ENCODE assay signal across 18 cellular contexts in the genomic region with DNA sequence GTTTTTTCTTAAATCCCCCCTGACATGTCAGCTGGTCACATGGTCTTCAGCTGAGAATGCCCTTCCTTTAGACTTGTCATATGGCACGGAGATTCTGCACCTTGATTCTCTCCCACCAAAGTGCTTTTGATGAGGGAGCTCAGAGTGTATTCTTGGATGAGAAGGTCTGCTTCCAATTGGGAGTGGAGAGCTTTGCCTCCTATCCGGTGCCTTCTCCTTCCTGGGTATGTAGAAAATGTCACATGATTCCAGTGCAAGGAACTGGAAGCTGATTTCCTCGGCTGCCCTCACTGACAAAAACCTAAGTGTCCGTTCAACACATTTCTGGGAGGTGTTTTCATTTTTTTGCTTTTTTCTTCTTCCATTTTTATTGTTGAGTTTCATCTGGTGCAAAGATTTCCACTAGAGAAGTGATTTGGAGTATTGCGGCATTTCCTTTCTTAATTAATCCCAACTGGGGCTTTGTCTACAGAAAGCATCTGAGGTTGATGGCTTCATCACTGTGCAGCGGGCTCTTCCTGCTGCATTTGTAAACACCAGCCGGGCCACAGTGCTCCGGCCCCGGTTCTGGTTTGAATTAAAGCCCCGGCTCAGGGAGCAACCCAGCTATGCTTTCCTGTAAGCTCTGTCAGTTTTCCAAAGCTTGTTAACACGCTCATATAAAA.
DNase-seq lines count a peak whose midpoint lies in the region; ATAC-seq, FAIRE-seq and TF ChIP-seq lines count a peak whose summit lies in the region.
"Had no signal": no experiment of that assay in that cellular context is flagged by ENCODE, and none has a peak within 500 bp of the region (broad histone marks: within the 10 kb centered on the region; RNA-seq: fewer than 3 reads in every experiment).

No MANE protein-coding gene starts in this region.

- H3K9me3 ChIP-seq in muscle layer of duodenum (ENCODE audit: control insufficient read depth in 1 of 2, low read length in 2 of 2): no peaks in the 10 kb centered on the region
- H3K9me3 ChIP-seq in psoas muscle: no peaks in the 10 kb centered on the region
- H3K9me3 ChIP-seq in mucosa of descending colon: no peaks in the 10 kb centered on the region
- H3K9me3 ChIP-seq: adrenal gland, neutrophil had no signal

- no peak for ATAC-seq in psoas muscle
- ATAC-seq in GM21529 (IDR thresholded peaks at IDR 0.05; ENCODE audit: unreplicated experiment): no peak
- ATAC-seq in HG03432 (IDR thresholded peaks at IDR 0.05; ENCODE audit: unreplicated experiment): no peak
- ATAC-seq in mucosa of descending colon: no peak
- ATAC-seq: activated CD8-positive, alpha-beta T cell treated with anti-CD3 and anti-CD28 coated beads for 36 hours; HCT116; stimulated activated naive CD8-positive, alpha-beta T cell treated with anti-CD3 and anti-CD28 coated beads, Interleukin-15, Interleukin-2, amounts not matched to agents 100 U/mL and 50 U/mL, for 24 hours had no signal

- H3K36me3 ChIP-seq in bronchial epithelial cell (ENCODE audit: control insufficient read depth, insufficient read depth, low read length) (no peaks in the 10 kb centered on the region), muscle layer of duodenum (ENCODE audit: control insufficient read depth in 1 of 2, insufficient read depth in 2 of 2, low read length in 2 of 2) (no peaks in the 10 kb centered on the region), psoas muscle (ENCODE audit: insufficient read depth in 1 of 2, low read depth in 1 of 2) (no peaks in the 10 kb centered on the region), mucosa of descending colon (ENCODE audit: low read depth) (no peaks in the 10 kb centered on the region)
- H3K36me3 ChIP-seq: adrenal gland, neutrophil had no signal

- peaks cover 0 to 6% of the 10 kb centered on the region in 2 donors for H3K4me1 ChIP-seq in muscle layer of duodenum (ENCODE audit: control insufficient read depth in 1 of 2, insufficient read depth in 2 of 2, low read length in 2 of 2)
- H3K4me1 ChIP-seq in psoas muscle: no peaks in the 10 kb centered on the region
- no peaks in the 10 kb centered on the region for H3K4me1 ChIP-seq in mucosa of descending colon (ENCODE audit: low read depth)
- H3K4me1 ChIP-seq: adrenal gland had no signal

- H3K4me3 ChIP-seq in bronchial epithelial cell (ENCODE audit: low read depth, low read length): no peak overlapping the region
- H3K4me3 ChIP-seq in muscle layer of duodenum (ENCODE audit: low read depth in 1 of 2, low read length in 2 of 2): no peak overlapping the region
- H3K4me3 ChIP-seq in psoas muscle: no peak overlapping the region
- H3K4me3 ChIP-seq in mucosa of descending colon: no peak overlapping the region
- H3K4me3 ChIP-seq: adrenal gland, lung had no signal

- no peaks in the 10 kb centered on the region for H3K27me3 ChIP-seq in bronchial epithelial cell (ENCODE audit: control insufficient read depth, insufficient read depth, low read length)
- peaks cover 9% of the 10 kb centered on the region for H3K27me3 ChIP-seq in muscle layer of duodenum (ENCODE audit: low read depth, low read length)
- no peaks in the 10 kb centered on the region for H3K27me3 ChIP-seq in psoas muscle (ENCODE audit: insufficient read depth in 3 of 3, low read length in 2 of 3)

- WGBS in psoas muscle, 3 donors: 35 to 39% (median 36%) methylated on average over 11 of the region's 11 CpGs

- DNase-seq in AG08396 (ENCODE audit: low spot score): peak; percentile 50
- DNase-seq in MV-4-11 (lab: John Stamatoyannopoulos, UW): peak; percentile 10
- no peak for DNase-seq in bronchial epithelial cell (ENCODE audit: low read depth)
- DNase-seq in psoas muscle: no peak
- no peak for DNase-seq in mucosa of descending colon
- DNase-seq: activated CD8-positive, alpha-beta T cell treated with anti-CD3 and anti-CD28 coated beads for 36 hours; DMS 273 treated with DMSO at 0.1 percent for 48 hours; NCI-H1930; SHP77; stimulated activated naive CD8-positive, alpha-beta T cell treated with anti-CD3 and anti-CD28 coated beads, Interleukin-15, Interleukin-2, amounts not matched to agents 100 U/mL and 50 U/mL, for 24 hours had no signal

- H3K27ac ChIP-seq in muscle layer of duodenum (ENCODE audit: low read length): peak overlapping the region; percentile 57
- no peak overlapping the region for H3K27ac ChIP-seq in psoas muscle
- H3K27ac ChIP-seq: adrenal gland, HL-60, neutrophil had no signal

- peak; percentile 83 for FAIRE-seq in bronchial epithelial cell (lab: Jason Lieb, UNC)

- TF ChIP-seq CTCF in bronchial epithelial cell (IDR thresholded peaks at IDR 0.05; ENCODE audit: insufficient read depth, low read length, severe bottlenecking): no peak
- no peak for TF ChIP-seq CTCF in psoas muscle (IDR thresholded peaks at IDR 0.05)
- TF ChIP-seq CTCF in mucosa of descending colon (IDR thresholded peaks at IDR 0.05): no peak

- intact Hi-C loops in psoas muscle (cut with DNase I) (no loop called here), mucosa of descending colon (cut with DNase I, micrococcal nuclease) (no loop called here)

Comparison
In these comparisons a context has a peak if more than half of its experiments do, and no peak if none do; other contexts are left out.
1. DNase-seq: peak in AG08396 (single experiment) and MV-4-11 (single experiment); none in bronchial epithelial cell (single experiment), psoas muscle (0 of 2) and mucosa of descending colon (0 of 3).